ENCODE assay signal across 17 cellular contexts in genomic region chr19:1582201-1582600, GRCh38.
"Had no signal": no experiment of that assay in that cellular context is flagged by ENCODE, and none has a peak within 500 bp of the region (broad histone marks: within the 10 kb centered on the region; RNA-seq: fewer than 3 reads in every experiment).

No MANE protein-coding gene starts in this region.

- DNase-seq: activated CD4-positive, alpha-beta T cell treated with anti-CD3 and anti-CD28 coated beads, Interleukin-2, amount 10 ng/mL, durations not matched to agents 7 days and 5 days; activated CD8-positive, alpha-beta memory T cell treated with anti-CD3 and anti-CD28 coated beads, Interleukin-2, amount 50 U/mL, for 4 hours; activated effector memory CD4-positive, alpha-beta T cell treated with anti-CD3 and anti-CD28 coated beads, Interleukin-2, amount 50 U/mL, for 16 hours; activated naive CD4-positive, alpha-beta T cell treated with anti-CD3 and anti-CD28 coated beads, Interleukin-2, amount 50 U/mL, for 16 hours; activated T-cell treated with anti-CD3 and anti-CD28 coated beads, Interleukin-2, amount 50 U/mL, for 72 hours; dermis blood vessel endothelial cell; effector memory CD4-positive, alpha-beta T cell; left lung; retina; spleen; stimulated activated CD4-positive, alpha-beta T cell treated with anti-CD3 and anti-CD28 coated beads, Interleukin-4, amount 100 ng/mL, for 4 hours; stimulated activated naive B cell treated with anti-CD40 and anti-IgM and Interleukin-4, amounts not matched to agents 10 μg/mL and 1 μg/mL and 100 μg/mL, for 72 hours; T1000 had no signal

- H3K27ac ChIP-seq: esophagus muscularis mucosa, gastroesophageal sphincter, heart left ventricle, left lung, spleen, thoracic aorta had no signal
